In genomic region chr19:54214217-54214616, GRCh38 we compare ENCODE assay signal across 4 cellular contexts. TPM values are rescaled to one million over a fixed set of nuclear protein-coding genes. Genes with fewer than 3 reads are reported as not detected.
"Had no signal": no experiment of that assay in that cellular context is flagged by ENCODE, and none has a peak within 500 bp of the region (broad histone marks: within the 10 kb centered on the region; RNA-seq: fewer than 3 reads in every experiment).

No MANE protein-coding gene starts in this region.

RNA-seq across cellular contexts. Expression of gene LILRB3, which starts 8.6 kb away (rescaled TPM):
- total RNA-seq: M059J, PC-3, SJSA1 had no signal
- polyA plus RNA-seq: SK-N-SH had no signal

RNA-seq across cellular contexts. Expression of gene LILRA6, which starts 28.4 kb away (rescaled TPM):
- total RNA-seq: M059J, PC-3, SJSA1 had no signal
- polyA plus RNA-seq: SK-N-SH had no signal
